In the genomic region with DNA sequence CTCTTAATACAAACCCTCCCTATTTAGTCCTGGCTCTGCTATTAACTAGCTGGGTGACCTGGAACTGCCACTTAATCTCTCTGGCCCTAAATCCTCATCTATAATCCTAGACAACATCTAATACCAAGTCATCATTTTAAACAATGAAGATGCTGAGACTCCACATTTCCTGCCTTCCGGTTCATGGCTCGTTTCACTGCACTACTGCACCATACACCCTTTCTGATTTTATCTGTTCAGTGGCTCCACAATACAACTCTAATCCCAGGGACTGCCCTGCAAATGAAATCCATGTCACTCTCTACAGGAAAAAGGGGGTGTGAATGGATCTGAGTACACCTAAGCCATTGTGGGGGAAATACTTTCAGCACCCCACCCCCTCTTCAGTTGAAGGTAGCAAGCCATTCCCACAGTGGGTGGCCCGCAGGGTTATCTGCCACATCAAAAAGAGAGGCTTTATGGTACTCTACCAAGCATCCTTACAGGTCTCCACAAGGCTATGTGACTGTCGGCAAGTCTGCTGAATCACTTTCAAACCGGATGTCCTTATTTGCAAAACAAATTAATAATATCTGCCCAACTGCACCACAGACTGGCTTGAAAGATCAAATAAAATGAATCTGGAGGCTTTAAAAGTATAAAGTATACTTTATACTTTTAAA, we compare ENCODE assay signal across 9 cellular contexts.
DNase-seq lines count a peak whose midpoint lies in the region; ATAC-seq lines count a peak whose summit lies in the region.
"Had no signal": no experiment of that assay in that cellular context is flagged by ENCODE, and none has a peak within 500 bp of the region (broad histone marks: within the 10 kb centered on the region; RNA-seq: fewer than 3 reads in every experiment).

No MANE protein-coding gene starts in this region.

- ATAC-seq in GM18517 (IDR thresholded peaks at IDR 0.05; ENCODE audit: unreplicated experiment) = peak; percentile 94
- ATAC-seq in GM21619 (IDR thresholded peaks at IDR 0.05; ENCODE audit: unreplicated experiment) = peak; percentile 99
- peak; percentile 96 for ATAC-seq in HG03520 (IDR thresholded peaks at IDR 0.05; ENCODE audit: unreplicated experiment)

- no peak overlapping the region for H3K4ac ChIP-seq in mesenchymal stem cell (ENCODE audit: low read depth in 1 of 2, low read length in 2 of 2)

- H2BK12ac ChIP-seq in mesenchymal stem cell (ENCODE audit: low read length in 2 of 2) = no peak overlapping the region

- H2BK5ac ChIP-seq in mesenchymal stem cell (ENCODE audit: low read depth, low read length, poor library complexity, severe bottlenecking) = no peak overlapping the region

- H3K18ac ChIP-seq in mesenchymal stem cell (ENCODE audit: low read depth in 1 of 2, low read length in 2 of 2) = no peak overlapping the region

- no peak overlapping the region for H2AFZ ChIP-seq in mesenchymal stem cell (ENCODE audit: low read depth, low read length)

- no peaks in the 10 kb centered on the region for H3K79me1 ChIP-seq in mesenchymal stem cell (replicated peaks; ENCODE audit: low read length, poor library complexity, severe bottlenecking)

- H2AK5ac ChIP-seq in mesenchymal stem cell (ENCODE audit: low read length, severe bottlenecking) = no peak overlapping the region

- H3K36me3 ChIP-seq in mesenchymal stem cell (ENCODE audit: control insufficient read depth in 1 of 2, insufficient read depth in 2 of 2, low read depth in 1 of 2, low read length in 2 of 2) = no peaks in the 10 kb centered on the region

- no peak overlapping the region for H3K14ac ChIP-seq in mesenchymal stem cell (ENCODE audit: low read length in 2 of 2)

- H4K8ac ChIP-seq in mesenchymal stem cell (ENCODE audit: low read length) = no peak overlapping the region

- H2BK120ac ChIP-seq in mesenchymal stem cell (ENCODE audit: low read depth, low read length) = no peak overlapping the region

- H3K4me1 ChIP-seq in mesenchymal stem cell (ENCODE audit: control insufficient read depth, insufficient read depth, low read depth, low read length) = peaks cover 2% of the 10 kb centered on the region

- H3K9ac ChIP-seq in mesenchymal stem cell (ENCODE audit: low read length) = no peak overlapping the region

- no peak overlapping the region for H3K23ac ChIP-seq in mesenchymal stem cell (ENCODE audit: low read length in 2 of 2)

- no peak overlapping the region for H4K91ac ChIP-seq in mesenchymal stem cell (ENCODE audit: low read length)

- peak; percentile 42 for DNase-seq in germinal center (ENCODE audit: low spot score)
- no peak for DNase-seq in DMS79 (lab: John Stamatoyannopoulos, UW)
- no peak for DNase-seq in Kasumi-1 (lab: John Stamatoyannopoulos, UW)
- DNase-seq in NCI-H446 treated with DMSO at 0.1 percent for 48 hours (lab: John Stamatoyannopoulos, UW) = no peak
- DNase-seq in mesenchymal stem cell = no peak
- DNase-seq: NCI-H774 had no signal

- H3K4me2 ChIP-seq in mesenchymal stem cell (ENCODE audit: low read length, poor library complexity, severe bottlenecking) = no peak overlapping the region

- H3K4me3 ChIP-seq in mesenchymal stem cell (ENCODE audit: insufficient read depth in 1 of 2, low read depth in 1 of 2, low read length in 2 of 2) = no peak overlapping the region

- H3K27ac ChIP-seq in mesenchymal stem cell (ENCODE audit: low read length, poor library complexity, severe bottlenecking) = no peak overlapping the region

- H3K9me3 ChIP-seq in mesenchymal stem cell (ENCODE audit: control insufficient read depth, low read length) = no peaks in the 10 kb centered on the region

- no peak overlapping the region for H2BK15ac ChIP-seq in mesenchymal stem cell (ENCODE audit: low read depth, poor library complexity, severe bottlenecking)

- no peaks in the 10 kb centered on the region for H3K27me3 ChIP-seq in mesenchymal stem cell (ENCODE audit: control insufficient read depth in 1 of 2, insufficient read depth in 1 of 2, low read length in 2 of 2)

- WGBS in mesenchymal stem cell = 49% methylated on average over 3 of the region's 5 CpGs
